ENCODE assay signal across 8 cellular contexts in genomic region chr6:6803180-6803978, GRCh38.
A peak's percentile ranks its signal among the peaks of the same experiment; 100 is the strongest.
DNase-seq lines count a peak whose midpoint lies in the region; ATAC-seq and TF ChIP-seq lines count a peak whose summit lies in the region.

No MANE protein-coding gene starts in this region.

- no peaks in the 10 kb centered on the region for H3K36me3 Mint-ChIP-seq in activated naive CD4-positive, alpha-beta T cell treated with anti-CD3 and anti-CD28 coated beads for 36 hours (ENCODE audit: low read depth)
- H3K36me3 Mint-ChIP-seq in activated CD4-positive, alpha-beta memory T cell treated with anti-CD3 and anti-CD28 coated beads for 36 hours, result no peaks in the 10 kb centered on the region

- H3K4me1 ChIP-seq in transverse colon, result no peaks in the 10 kb centered on the region
- H3K4me1 ChIP-seq in effector memory CD4-positive, alpha-beta T cell (ENCODE audit: control insufficient read depth, insufficient read depth, low read length, poor library complexity, severe bottlenecking), result no peaks in the 10 kb centered on the region

- H3K4me1 Mint-ChIP-seq in activated naive CD4-positive, alpha-beta T cell treated with anti-CD3 and anti-CD28 coated beads for 36 hours (ENCODE audit: low read depth), result peaks cover 28% of the 10 kb centered on the region
- H3K4me1 Mint-ChIP-seq in activated CD4-positive, alpha-beta memory T cell treated with anti-CD3 and anti-CD28 coated beads for 36 hours (ENCODE audit: low read depth), result peaks cover 29% of the 10 kb centered on the region

- no peak for TF ChIP-seq POLR2A in transverse colon (IDR thresholded peaks at IDR 0.05)

- in situ Hi-C loops in transverse colon (cut with MboI; ENCODE audit: low pct_ligation_motif_present in 1 of 4, low pct_unique_long_range_greater_than_20kb in 1 of 4, low sequenced_read_pairs in 3 of 4), result no loop called here

- no peaks in the 10 kb centered on the region for H3K27me3 ChIP-seq in transverse colon
- no peaks in the 10 kb centered on the region for H3K27me3 ChIP-seq in effector memory CD4-positive, alpha-beta T cell (replicated peaks; ENCODE audit: control insufficient read depth, insufficient read depth, low read length, poor library complexity, severe bottlenecking)

- intact Hi-C loops in activated naive CD4-positive, alpha-beta T cell treated with anti-CD3 and anti-CD28 coated beads for 36 hours (cut with micrococcal nuclease), result loop anchor here (1.0 to 5.0 kb wide), 2 partner anchors 8 to 126 kb away; no protein-coding TSS in a partner anchor
- intact Hi-C loops in activated CD4-positive, alpha-beta memory T cell treated with anti-CD3 and anti-CD28 coated beads for 36 hours (cut with micrococcal nuclease), result loop anchor here (1.0 kb wide), 1 partner anchor 8 kb away; no protein-coding TSS in a partner anchor
- intact Hi-C loops in transverse colon (cut with DNase I; ENCODE audit: low total_unique reads), result no loop called here

- DNase-seq in activated naive CD4-positive, alpha-beta T cell treated with anti-CD3 and anti-CD28 coated beads for 36 hours, result peak; percentile 68
- no peak for DNase-seq in activated naive CD4-positive, alpha-beta T cell treated with Interleukin-2 at 50 U/mL for 16 hours
- peak; percentile 67 for DNase-seq in activated CD4-positive, alpha-beta memory T cell treated with anti-CD3 and anti-CD28 coated beads for 36 hours
- DNase-seq in transverse colon (peak; percentile 59), medulla oblongata (ENCODE audit: extremely low spot score) (no peak)
- DNase-seq in effector memory CD4-positive, alpha-beta T cell, result no peak
- no peak for DNase-seq in stimulated activated naive CD4-positive, alpha-beta T cell (lab: John Stamatoyannopoulos, UW)

- WGBS in transverse colon (ENCODE audit: low coverage in 1 of 2), 2 donors, result 67% methylated on average over 18 of the region's 18 CpGs; no CpG with 5 or more reads in 1 of the 2 donors

- no peaks in the 10 kb centered on the region for H3K9me3 Mint-ChIP-seq in activated naive CD4-positive, alpha-beta T cell treated with anti-CD3 and anti-CD28 coated beads for 36 hours
- H3K9me3 Mint-ChIP-seq in activated CD4-positive, alpha-beta memory T cell treated with anti-CD3 and anti-CD28 coated beads for 36 hours, result no peaks in the 10 kb centered on the region

- H3K27ac ChIP-seq in transverse colon, result no peak overlapping the region
- no peak overlapping the region for H3K27ac ChIP-seq in effector memory CD4-positive, alpha-beta T cell (ENCODE audit: insufficient read depth, low read length, poor library complexity, severe bottlenecking)

- no peaks in the 10 kb centered on the region for H3K9me3 ChIP-seq in transverse colon
- no peaks in the 10 kb centered on the region for H3K9me3 ChIP-seq in effector memory CD4-positive, alpha-beta T cell (ENCODE audit: control insufficient read depth, low read length)

- H3K27ac Mint-ChIP-seq in activated naive CD4-positive, alpha-beta T cell treated with anti-CD3 and anti-CD28 coated beads for 36 hours, result peak overlapping the region; percentile 18
- no peak overlapping the region for H3K27ac Mint-ChIP-seq in activated CD4-positive, alpha-beta memory T cell treated with anti-CD3 and anti-CD28 coated beads for 36 hours

- CTCF ChIA-PET in activated naive CD4-positive, alpha-beta T cell treated with anti-CD3 and anti-CD28 coated beads for 36 hours (lab: Charles Lee), result no interaction called here
- CTCF ChIA-PET in activated CD4-positive, alpha-beta memory T cell treated with anti-CD3 and anti-CD28 coated beads for 36 hours (lab: Charles Lee), result no interaction called here

- H3K4me3 ChIP-seq in transverse colon, result no peak overlapping the region
- no peak overlapping the region for H3K4me3 ChIP-seq in effector memory CD4-positive, alpha-beta T cell (ENCODE audit: insufficient read depth, low read depth, low read length, poor library complexity, severe bottlenecking)

- POLR2A ChIA-PET in activated CD4-positive, alpha-beta memory T cell treated with anti-CD3 and anti-CD28 coated beads for 36 hours (lab: Charles Lee), result no interaction called here

- ATAC-seq in HG03103 (IDR thresholded peaks at IDR 0.05; ENCODE audit: low read depth, unreplicated experiment), result peak; percentile 57

- no peak for TF ChIP-seq CTCF in transverse colon (IDR thresholded peaks at IDR 0.05)

- no peaks in the 10 kb centered on the region for H3K36me3 ChIP-seq in transverse colon
- no peaks in the 10 kb centered on the region for H3K36me3 ChIP-seq in effector memory CD4-positive, alpha-beta T cell (ENCODE audit: control insufficient read depth, insufficient read depth, low read length)

- no peak for TF ChIP-seq EP300 in transverse colon (IDR thresholded peaks at IDR 0.05; ENCODE audit: low read depth)

- no peak overlapping the region for H3K4me3 Mint-ChIP-seq in activated naive CD4-positive, alpha-beta T cell treated with anti-CD3 and anti-CD28 coated beads for 36 hours
- H3K4me3 Mint-ChIP-seq in activated CD4-positive, alpha-beta memory T cell treated with anti-CD3 and anti-CD28 coated beads for 36 hours, result no peak overlapping the region

- peaks cover 2% of the 10 kb centered on the region for H3K27me3 Mint-ChIP-seq in activated naive CD4-positive, alpha-beta T cell treated with anti-CD3 and anti-CD28 coated beads for 36 hours (ENCODE audit: low read depth)
- peaks cover 7% of the 10 kb centered on the region for H3K27me3 Mint-ChIP-seq in activated CD4-positive, alpha-beta memory T cell treated with anti-CD3 and anti-CD28 coated beads for 36 hours

Comparison
In these comparisons a context has a peak if more than half of its experiments do, and no peak if none do; other contexts are left out.
1. DNase-seq: peak in activated naive CD4-positive, alpha-beta T cell treated with anti-CD3 and anti-CD28 coated beads for 36 hours (single experiment), activated CD4-positive, alpha-beta memory T cell treated with anti-CD3 and anti-CD28 coated beads for 36 hours (single experiment) and transverse colon (single experiment); none in activated naive CD4-positive, alpha-beta T cell treated with Interleukin-2 at 50 U/mL for 16 hours (single experiment), medulla oblongata (single experiment), effector memory CD4-positive, alpha-beta T cell (0 of 3) and stimulated activated naive CD4-positive, alpha-beta T cell (0 of 6).